ENCODE assay signal across 16 cellular contexts in the genomic region with DNA sequence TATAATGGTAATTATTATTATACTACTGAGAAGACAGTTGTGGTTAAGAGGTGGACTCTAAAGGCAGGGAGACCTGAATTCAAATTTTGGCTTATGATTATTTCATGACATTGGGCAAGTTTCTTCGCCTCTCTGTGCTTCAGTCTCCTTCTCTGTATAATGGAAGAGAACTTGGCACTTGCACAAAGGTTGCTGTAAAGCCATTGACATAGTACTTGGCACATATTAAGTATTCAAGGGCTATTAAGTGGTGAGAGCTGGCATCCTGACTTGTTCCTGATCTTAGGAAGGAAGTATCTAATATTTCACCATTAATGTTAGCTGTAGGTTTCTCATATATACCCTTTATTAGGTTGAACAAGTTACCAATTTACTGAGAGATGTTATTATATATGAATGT.
"Had no signal": no experiment of that assay in that cellular context is flagged by ENCODE, and none has a peak within 500 bp of the region (broad histone marks: within the 10 kb centered on the region; RNA-seq: fewer than 3 reads in every experiment).

No MANE protein-coding gene starts in this region.

- H3K27ac Mint-ChIP-seq: activated CD8-positive, alpha-beta T cell treated with anti-CD3 and anti-CD28 coated beads for 36 hours; natural killer cell treated with Interleukin-12 subunit alpha and Interleukin-12 subunit beta and Interleukin-15 and Interleukin-18, amount 100 ng/mL, for 72 hours; progenitor cell of endocrine pancreas; stimulated activated naive CD8-positive, alpha-beta T cell treated with anti-CD3 and anti-CD28 coated beads, Interleukin-15, Interleukin-2, amounts not matched to agents 100 ng/mL and 50 ng/mL, for 24 hours; WTC11 had no signal

- H3K4me3 ChIP-seq: gastroesophageal sphincter, heart right ventricle, skin epidermis, upper lobe of left lung had no signal

- H3K36me3 Mint-ChIP-seq: natural killer cell treated with Interleukin-12 subunit alpha and Interleukin-12 subunit beta and Interleukin-15 and Interleukin-18, amount 100 ng/mL, for 72 hours; WTC11 had no signal

- H3K9me3 Mint-ChIP-seq: activated CD8-positive, alpha-beta T cell treated with anti-CD3 and anti-CD28 coated beads for 36 hours; activated T-cell treated with anti-CD3 and anti-CD28 coated beads, Interleukin-2, amount 50 U/mL, for 4 hours; natural killer cell treated with Interleukin-12 subunit alpha and Interleukin-12 subunit beta and Interleukin-15 and Interleukin-18, amount 100 ng/mL, for 72 hours; stimulated activated naive CD8-positive, alpha-beta T cell treated with anti-CD3 and anti-CD28 coated beads, Interleukin-15, Interleukin-2, amounts not matched to agents 100 ng/mL and 50 ng/mL, for 24 hours had no signal

- DNase-seq: activated CD4-positive, alpha-beta T cell treated with anti-CD3 and anti-CD28 coated beads for 4 hours; activated CD8-positive, alpha-beta T cell treated with anti-CD3 and anti-CD28 coated beads for 36 hours; activated effector memory CD4-positive, alpha-beta T cell treated with Interleukin-2 at 50 U/mL for 16 hours; activated naive CD4-positive, alpha-beta T cell treated with anti-CD3 and anti-CD28 coated beads, Interleukin-2, amount 50 U/mL, for 16 hours; activated T-cell treated with anti-CD3 and anti-CD28 coated beads, Interleukin-2, amount 50 U/mL, for 4 hours; heart right ventricle; nucleus accumbens; right cardiac atrium; T-helper 2 cell; upper lobe of left lung had no signal

- H3K27me3 Mint-ChIP-seq: activated CD8-positive, alpha-beta T cell treated with anti-CD3 and anti-CD28 coated beads for 36 hours; progenitor cell of endocrine pancreas; stimulated activated naive CD8-positive, alpha-beta T cell treated with anti-CD3 and anti-CD28 coated beads, Interleukin-15, Interleukin-2, amounts not matched to agents 100 ng/mL and 50 ng/mL, for 24 hours had no signal

- H3K4me3 Mint-ChIP-seq: activated CD8-positive, alpha-beta T cell treated with anti-CD3 and anti-CD28 coated beads for 36 hours; activated T-cell treated with anti-CD3 and anti-CD28 coated beads, Interleukin-2, amount 50 U/mL, for 4 hours; natural killer cell treated with Interleukin-12 subunit alpha and Interleukin-12 subunit beta and Interleukin-15 and Interleukin-18, amount 100 ng/mL, for 72 hours; stimulated activated naive CD8-positive, alpha-beta T cell treated with anti-CD3 and anti-CD28 coated beads, Interleukin-15, Interleukin-2, amounts not matched to agents 100 ng/mL and 50 ng/mL, for 24 hours; WTC11 had no signal
